In the genomic region with DNA sequence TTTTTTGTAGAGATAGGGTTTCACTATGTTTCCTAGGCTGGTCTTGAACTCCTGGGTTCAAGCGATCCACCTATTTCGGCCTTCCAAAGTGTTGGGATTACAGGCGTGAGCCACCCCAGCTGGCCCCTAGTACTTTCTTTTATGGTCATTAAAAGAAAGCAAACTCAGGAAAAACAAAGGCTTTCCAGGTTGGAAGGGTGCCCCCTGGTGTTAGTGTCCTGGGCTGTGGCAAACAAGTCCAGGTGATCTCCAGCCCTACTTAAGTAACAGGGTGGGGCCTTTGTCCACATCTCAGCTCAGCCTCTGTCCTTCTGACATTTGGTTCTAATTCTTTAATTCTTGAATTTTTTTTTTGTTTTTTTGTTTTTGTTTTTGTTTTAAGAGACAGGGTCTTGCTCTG, we compare ENCODE assay signal across 8 cellular contexts. TPM values are rescaled to one million over a fixed set of nuclear protein-coding genes. Genes with fewer than 3 reads are reported as not detected.
DNase-seq lines count a peak whose midpoint lies in the region; ATAC-seq, FAIRE-seq and TF ChIP-seq lines count a peak whose summit lies in the region.

No MANE protein-coding gene starts in this region.

- ATAC-seq in GM18861 (IDR thresholded peaks at IDR 0.05; ENCODE audit: unreplicated experiment) (no peak), HG03378 (IDR thresholded peaks at IDR 0.05; ENCODE audit: unreplicated experiment) (no peak)

- no peaks in the 10 kb centered on the region for H3K27me3 ChIP-seq in small intestine (ENCODE audit: control insufficient read depth in 2 of 2, insufficient read depth in 2 of 2, low read length in 2 of 2)

- peak overlapping the region in 1 of 2 donors; percentile 47 for H3K27ac ChIP-seq in small intestine (ENCODE audit: low read depth in 1 of 2, low read length in 1 of 2)

- no peak overlapping the region for H3K4me3 ChIP-seq in small intestine (ENCODE audit: low read depth in 1 of 2, low read length in 2 of 2)

- TF ChIP-seq POLR2A in erythroblast (IDR thresholded peaks at IDR 0.05; ENCODE audit: low read length): no peak

- WGBS in small intestine, 3 donors: 80 to 84% (median 84%) methylated on average over 3 of the region's 3 CpGs

- no peaks in the 10 kb centered on the region for H3K9me3 ChIP-seq in small intestine (ENCODE audit: control insufficient read depth, low read depth)

- DNase-seq in AG09319 (ENCODE audit: extremely low read depth, low read depth) (no peak), GM19239 (ENCODE audit: insufficient read length, low spot score) (peak; percentile 39), T-helper 9 cell (peak; percentile 22), erythroblast (lab: John Stamatoyannopoulos, UW) (peak; percentile 43 to 50), small intestine (peak; percentile 54), NCI-H446 (lab: John Stamatoyannopoulos, UW) (no peak)

- peaks cover 10 to 12% of the 10 kb centered on the region in 2 donors for H3K4me1 ChIP-seq in small intestine (ENCODE audit: control insufficient read depth in 2 of 2, insufficient read depth in 1 of 2, low read depth in 1 of 2, low read length in 1 of 2)

- peaks cover 0 to 2% of the 10 kb centered on the region in 2 donors for H3K36me3 ChIP-seq in small intestine (ENCODE audit: control insufficient read depth in 2 of 2, insufficient read depth in 2 of 2, low read length in 2 of 2)

- peak; percentile 72 for FAIRE-seq in GM19239 (lab: Jason Lieb, UNC)
- no peak for FAIRE-seq in small intestine (lab: Jason Lieb, UNC)

- TF ChIP-seq CTCF in AG09319 (IDR thresholded peaks at IDR 0.05; ENCODE audit: low read depth, low read length): peak; percentile 57

RNA-seq across cellular contexts. Expression of a gene that starts 6.9 kb away (rescaled TPM):
- 100 to 1,000 TPM in 1 of 3 donors, 10 to 100 TPM in 2; 19.2 to 282 (median 36.7) TPM for polyA plus RNA-seq in small intestine

RNA-seq across cellular contexts. Expression of a gene that starts 32.5 kb away (rescaled TPM):
- polyA plus RNA-seq in small intestine: 10 to 100 TPM in 1 of 3 donors, 1 to 10 TPM in 2; 1.1 to 37.5 (median 3.1) TPM

RNA-seq across cellular contexts. Expression of a gene that starts 51.2 kb away (rescaled TPM):
- polyA plus RNA-seq in small intestine: 1 to 10 TPM in 1 of 3 donors, not detected in 2; 3.0 TPM

Comparison
In these comparisons a context has a peak if more than half of its experiments do, and no peak if none do; other contexts are left out.
1. DNase-seq: peak in GM19239 (single experiment), T-helper 9 cell (single experiment), erythroblast (2 of 2) and small intestine (single experiment); none in AG09319 (single experiment) and NCI-H446 (0 of 2).